Comparison of ENCODE assay signal across 11 cellular contexts in the genomic region with DNA sequence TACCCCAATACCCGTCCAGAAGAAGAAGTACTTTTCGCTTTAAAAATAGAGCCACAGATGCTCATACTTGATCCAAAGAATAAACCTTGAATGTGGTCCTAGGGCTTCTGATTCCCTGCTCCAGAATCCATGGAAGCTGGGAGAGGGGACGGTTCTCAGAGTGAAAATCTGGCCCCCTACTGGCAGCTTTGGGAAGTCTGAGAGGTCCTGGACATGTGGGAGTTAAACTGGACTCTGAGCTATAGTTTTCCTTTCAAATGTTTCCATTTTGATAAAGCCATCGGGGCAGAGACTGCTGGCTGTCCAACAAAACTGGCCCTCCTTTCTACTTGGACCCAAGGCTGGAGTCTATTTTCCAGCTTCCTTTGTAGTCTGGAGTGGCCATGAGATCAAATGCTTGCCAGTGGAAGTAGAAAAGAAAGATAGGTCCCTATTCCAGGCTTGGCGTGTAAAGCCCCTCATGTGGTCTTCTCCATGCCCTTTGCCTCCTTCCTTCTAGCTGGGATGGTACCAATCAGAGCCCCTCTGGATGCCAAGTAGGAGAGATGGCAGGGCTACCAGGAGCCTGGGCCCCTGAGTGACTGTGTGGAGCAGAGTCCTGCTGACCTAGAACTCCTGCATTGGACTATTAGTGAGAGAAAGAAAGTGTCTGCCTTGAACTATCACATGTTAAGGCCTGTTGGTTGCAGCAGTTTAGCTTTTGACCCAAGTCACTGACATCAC. TPM values are rescaled to one million over a fixed set of nuclear protein-coding genes. Genes with fewer than 3 reads are reported as not detected.
A peak's percentile ranks its signal among the peaks of the same experiment; 100 is the strongest.
DNase-seq lines count a peak whose midpoint lies in the region; ATAC-seq and TF ChIP-seq lines count a peak whose summit lies in the region.
"Had no signal": no experiment of that assay in that cellular context is flagged by ENCODE, and none has a peak within 500 bp of the region (broad histone marks: within the 10 kb centered on the region; RNA-seq: fewer than 3 reads in every experiment).

No MANE protein-coding gene starts in this region.

- H3K27me3 Mint-ChIP-seq in natural killer cell (ENCODE audit: low read depth in 2 of 2), result peaks cover 0 to 4% of the 10 kb centered on the region in 2 donors

- no peaks in the 10 kb centered on the region for H3K4me1 ChIP-seq in NT2/D1 (ENCODE audit: insufficient read depth, insufficient read length)
- H3K4me1 ChIP-seq in psoas muscle, result no peaks in the 10 kb centered on the region

- intact Hi-C loops in psoas muscle (cut with DNase I), result no loop called here
- intact Hi-C loops in natural killer cell (cut with micrococcal nuclease), result no loop called here

- ATAC-seq in psoas muscle, result peak in 1 of 4 donors; percentile 66
- ATAC-seq in HG03135 (IDR thresholded peaks at IDR 0.05; ENCODE audit: unreplicated experiment), result no peak
- ATAC-seq in GM21529 (IDR thresholded peaks at IDR 0.05; ENCODE audit: unreplicated experiment), result no peak
- no peak for ATAC-seq in natural killer cell

- H3K27me3 ChIP-seq in NT2/D1 (ENCODE audit: insufficient read depth, insufficient read length), result no peaks in the 10 kb centered on the region
- no peaks in the 10 kb centered on the region for H3K27me3 ChIP-seq in psoas muscle (ENCODE audit: insufficient read depth in 3 of 3, low read length in 2 of 3)
- H3K27me3 ChIP-seq: BLaER1 had no signal

- no peaks in the 10 kb centered on the region for H3K9me3 Mint-ChIP-seq in natural killer cell

- H3K9ac ChIP-seq in NT2/D1 (ENCODE audit: insufficient read length, low read depth), result no peak overlapping the region
- H3K9ac ChIP-seq: BLaER1 had no signal

- no peak overlapping the region for H3K27ac ChIP-seq in psoas muscle
- H3K27ac ChIP-seq: BLaER1, SK-N-MC had no signal

- WGBS in psoas muscle, 3 donors, result 78 to 82% (median 78%) methylated on average over 5 of the region's 5 CpGs

- no peaks in the 10 kb centered on the region for H3K36me3 ChIP-seq in NT2/D1 (ENCODE audit: insufficient read depth, insufficient read length, low read length)
- no peaks in the 10 kb centered on the region for H3K36me3 ChIP-seq in psoas muscle (ENCODE audit: insufficient read depth in 1 of 2, low read depth in 1 of 2)
- H3K36me3 ChIP-seq: BLaER1 had no signal

- no peak overlapping the region for H3K4me3 Mint-ChIP-seq in natural killer cell

- H3K4me3 ChIP-seq in NT2/D1 (ENCODE audit: insufficient read length, low read depth) (no peak overlapping the region), epithelial cell of proximal tubule (ENCODE audit: low read depth, low read length) (no peak overlapping the region), psoas muscle (no peak overlapping the region)
- H3K4me3 ChIP-seq: BLaER1, SK-N-MC had no signal

- H3K9me3 ChIP-seq in NT2/D1 (ENCODE audit: insufficient read depth, low read length), result no peaks in the 10 kb centered on the region
- H3K9me3 ChIP-seq in psoas muscle, result peaks cover 4% of the 10 kb centered on the region

- DNase-seq in NCI-H2029 (lab: John Stamatoyannopoulos, UW) (peak; percentile 2), NCI-H2029 treated with DMSO at 0.1 percent for 48 hours (lab: John Stamatoyannopoulos, UW) (no peak), NT2/D1 (ENCODE audit: low read depth, low spot score) (peak; percentile 63), epithelial cell of proximal tubule (ENCODE audit: low read depth) (no peak), psoas muscle (no peak), natural killer cell (no peak)
- DNase-seq: cerebellar nuclear complex had no signal

- no peaks in the 10 kb centered on the region for H3K36me3 Mint-ChIP-seq in natural killer cell

- TF ChIP-seq CTCF in epithelial cell of proximal tubule (conservative IDR thresholded peaks at IDR 0.05; ENCODE audit: low read depth, low read length), result peak; percentile 71
- TF ChIP-seq CTCF in psoas muscle (IDR thresholded peaks at IDR 0.05), result peak; percentile 27
- TF ChIP-seq CTCF in natural killer cell (IDR thresholded peaks at IDR 0.05), result no peak

- no peaks in the 10 kb centered on the region for H3K4me1 Mint-ChIP-seq in natural killer cell

- no peak overlapping the region for H3K27ac Mint-ChIP-seq in natural killer cell

RNA-seq across cellular contexts. Expression of a gene that starts 37.7 kb away (rescaled TPM):
- total RNA-seq in epithelial cell of proximal tubule (10.2 and 20.5 TPM in 2 replicates), psoas muscle (100 to 1,000 TPM in 1 of 4 donors, 10 to 100 TPM in 2, 1 to 10 TPM in 1; 8.7 to 163 (median 57.0) TPM), natural killer cell (1 to 10 TPM; 2.2 to 8.7 (median 5.1) TPM)
- polyA plus RNA-seq in psoas muscle, result 10 to 100 TPM; 11.3 to 64.5 (median 50.4) TPM

Comparison
In these comparisons a context has a peak if more than half of its experiments do, and no peak if none do; other contexts are left out.
1. DNase-seq: peak in NCI-H2029 (single experiment) and NT2/D1 (single experiment); none in NCI-H2029 treated with DMSO at 0.1 percent for 48 hours (single experiment), epithelial cell of proximal tubule (single experiment), psoas muscle (0 of 2) and natural killer cell (single experiment).